Comparison of ENCODE assay signal across 8 cellular contexts in the genomic region with DNA sequence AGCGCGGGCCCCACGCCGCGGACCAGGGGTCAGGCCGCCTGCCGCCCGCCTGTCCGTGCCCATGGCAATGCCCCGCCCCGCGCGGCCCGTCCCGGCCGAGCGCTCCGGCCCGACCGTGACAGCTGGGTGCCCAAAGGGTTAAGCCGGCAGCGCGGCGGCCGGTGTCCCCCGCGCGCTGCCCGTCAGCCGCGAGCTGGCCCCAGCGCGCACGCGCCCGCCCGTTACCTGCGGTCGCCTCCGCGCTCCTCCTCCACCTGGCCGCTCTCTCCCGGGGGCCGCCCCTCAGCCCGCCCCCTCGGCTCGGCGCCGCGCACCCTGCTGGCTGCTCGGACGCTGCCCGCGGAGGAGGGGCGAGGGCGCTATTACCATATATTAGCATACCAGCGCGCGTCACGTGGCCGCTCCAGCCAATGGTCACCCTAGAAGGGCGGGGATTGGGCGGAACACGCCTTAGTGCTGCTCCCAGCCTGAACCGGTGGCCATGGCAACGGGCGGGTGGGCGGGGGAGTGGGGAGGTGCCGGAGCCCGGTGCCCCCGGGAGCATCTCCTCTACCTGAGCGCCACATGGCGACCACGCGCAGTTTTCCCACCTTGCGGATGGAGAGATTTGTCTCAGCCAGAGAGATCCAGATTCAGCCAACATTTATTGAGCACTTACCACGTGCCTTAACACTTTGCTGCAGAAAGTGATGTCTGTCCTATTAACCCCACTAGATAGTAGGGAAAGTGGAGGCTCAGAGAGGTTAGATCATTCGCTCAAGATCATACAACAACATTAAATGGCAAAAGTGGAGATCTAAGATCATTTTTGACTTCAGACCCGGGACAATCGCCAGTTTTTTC. TPM values are rescaled to one million over a fixed set of nuclear protein-coding genes. Genes with fewer than 3 reads are reported as not detected.
DNase-seq lines count a peak whose midpoint lies in the region; ATAC-seq, FAIRE-seq and TF ChIP-seq lines count a peak whose summit lies in the region.

A gene with protein sequence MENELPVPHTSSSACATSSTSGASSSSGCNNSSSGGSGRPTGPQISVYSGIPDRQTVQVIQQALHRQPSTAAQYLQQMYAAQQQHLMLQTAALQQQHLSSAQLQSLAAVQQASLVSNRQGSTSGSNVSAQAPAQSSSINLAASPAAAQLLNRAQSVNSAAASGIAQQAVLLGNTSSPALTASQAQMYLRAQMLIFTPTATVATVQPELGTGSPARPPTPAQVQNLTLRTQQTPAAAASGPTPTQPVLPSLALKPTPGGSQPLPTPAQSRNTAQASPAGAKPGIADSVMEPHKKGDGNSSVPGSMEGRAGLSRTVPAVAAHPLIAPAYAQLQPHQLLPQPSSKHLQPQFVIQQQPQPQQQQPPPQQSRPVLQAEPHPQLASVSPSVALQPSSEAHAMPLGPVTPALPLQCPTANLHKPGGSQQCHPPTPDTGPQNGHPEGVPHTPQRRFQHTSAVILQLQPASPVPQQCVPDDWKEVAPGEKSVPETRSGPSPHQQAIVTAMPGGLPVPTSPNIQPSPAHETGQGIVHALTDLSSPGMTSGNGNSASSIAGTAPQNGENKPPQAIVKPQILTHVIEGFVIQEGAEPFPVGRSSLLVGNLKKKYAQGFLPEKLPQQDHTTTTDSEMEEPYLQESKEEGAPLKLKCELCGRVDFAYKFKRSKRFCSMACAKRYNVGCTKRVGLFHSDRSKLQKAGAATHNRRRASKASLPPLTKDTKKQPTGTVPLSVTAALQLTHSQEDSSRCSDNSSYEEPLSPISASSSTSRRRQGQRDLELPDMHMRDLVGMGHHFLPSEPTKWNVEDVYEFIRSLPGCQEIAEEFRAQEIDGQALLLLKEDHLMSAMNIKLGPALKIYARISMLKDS (minus strand): TSS at position 345 of the 843 bp plus-strand sequence. CDS start 55,556 bp downstream, outside the sequence.

- TF ChIP-seq POLR2A in body of pancreas (IDR thresholded peaks at IDR 0.05), result no peak

- H3K4me1 ChIP-seq in body of pancreas, result peaks cover 25% of the 10 kb centered on the region

- no peaks in the 10 kb centered on the region for H3K9me3 ChIP-seq in body of pancreas

- DNase-seq in GM18507 (ENCODE audit: extremely low spot score, insufficient read length, low read depth), result peak; percentile 84
- DNase-seq in NCI-H2107 (lab: John Stamatoyannopoulos, UW), result peak; percentile 98
- peak; percentile 93 for DNase-seq in UCSD-AML1 (lab: John Stamatoyannopoulos, UW; ENCODE audit: unreplicated experiment)
- DNase-seq in body of pancreas, result peak; percentile 98 to 99 (median 98)
- peak; percentile 90 for DNase-seq in iPS DF 19.7 (ENCODE audit: low read depth, low spot score)
- DNase-seq in retinal pigment epithelial cell (ENCODE audit: low read depth), result peak; percentile 85

- H3K4me3 ChIP-seq in body of pancreas (peak within 1 kb of the TSS; percentile 37 to 84), retinal pigment epithelial cell (ENCODE audit: low read length) (peak within 1 kb of the TSS; percentile 64)

- no peaks in the 10 kb centered on the region for H3K36me3 ChIP-seq in body of pancreas (replicated peaks in 1 of 2; ENCODE audit: insufficient read depth in 1 of 2, low read depth in 2 of 2)

- H3K27me3 ChIP-seq in body of pancreas, result no peaks in the 10 kb centered on the region

- peak in 6 of 7 experiments; percentile 23 to 71 (median 30) for TF ChIP-seq CTCF in body of pancreas (IDR thresholded peaks at IDR 0.05)
- TF ChIP-seq CTCF in retinal pigment epithelial cell (conservative IDR thresholded peaks at IDR 0.05; ENCODE audit: low read depth, low read length), result no peak

- ATAC-seq in HG03045 (IDR thresholded peaks at IDR 0.05; ENCODE audit: unreplicated experiment) (peak; percentile 86), body of pancreas (peak; percentile 98), HG02840 (IDR thresholded peaks at IDR 0.05; ENCODE audit: low FRiP score, unreplicated experiment) (no peak)

- WGBS in body of pancreas, 2 donors, result 2 to 5% methylated on average over 19 to 79 of the region's 80 CpGs

- FAIRE-seq in GM18507 (lab: Jason Lieb, UNC), result peak; percentile 77

- intact Hi-C loops in body of pancreas (cut with DNase I), result no loop called here

- H3K27ac ChIP-seq in body of pancreas, result peak within 1 kb of the TSS; percentile 26 to 76 (median 72)

RNA-seq across cellular contexts. Expression of the gene that starts here (rescaled TPM):
- 10 to 100 TPM; 41.8 to 44.5 TPM for total RNA-seq in body of pancreas
